ENCODE assay signal across 2 cellular contexts in the genomic region with DNA sequence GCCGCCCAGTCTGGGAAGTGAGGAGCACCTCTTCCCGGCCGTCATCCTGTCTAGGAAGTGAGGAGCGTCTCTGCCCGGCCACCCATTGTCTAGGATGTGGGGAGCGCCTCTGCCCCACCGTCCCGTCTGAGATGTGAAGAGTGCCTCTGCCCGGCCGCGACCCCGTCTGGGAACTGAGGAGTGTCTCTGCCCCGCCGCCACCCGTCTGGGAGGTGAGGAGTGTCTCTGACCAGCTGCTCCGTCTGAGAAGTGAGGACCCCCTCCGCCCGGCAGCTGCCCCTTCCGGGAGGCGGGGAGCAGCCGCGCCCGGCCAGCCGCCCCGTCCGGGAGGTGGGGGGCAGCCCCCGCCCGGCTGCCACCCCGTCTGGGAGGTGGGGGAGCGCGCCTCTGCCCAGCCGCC. TPM values are rescaled to one million over a fixed set of nuclear protein-coding genes. Genes with fewer than 3 reads are reported as not detected.
"Had no signal": no experiment of that assay in that cellular context is flagged by ENCODE, and none has a peak within 500 bp of the region (broad histone marks: within the 10 kb centered on the region; RNA-seq: fewer than 3 reads in every experiment).

No MANE protein-coding gene starts in this region.

RNA-seq across cellular contexts. Expression of a gene that starts 9.1 kb away (rescaled TPM):
- total RNA-seq: G401, GM12878 had no signal
